ENCODE assay signal across 2 cellular contexts in the genomic region with DNA sequence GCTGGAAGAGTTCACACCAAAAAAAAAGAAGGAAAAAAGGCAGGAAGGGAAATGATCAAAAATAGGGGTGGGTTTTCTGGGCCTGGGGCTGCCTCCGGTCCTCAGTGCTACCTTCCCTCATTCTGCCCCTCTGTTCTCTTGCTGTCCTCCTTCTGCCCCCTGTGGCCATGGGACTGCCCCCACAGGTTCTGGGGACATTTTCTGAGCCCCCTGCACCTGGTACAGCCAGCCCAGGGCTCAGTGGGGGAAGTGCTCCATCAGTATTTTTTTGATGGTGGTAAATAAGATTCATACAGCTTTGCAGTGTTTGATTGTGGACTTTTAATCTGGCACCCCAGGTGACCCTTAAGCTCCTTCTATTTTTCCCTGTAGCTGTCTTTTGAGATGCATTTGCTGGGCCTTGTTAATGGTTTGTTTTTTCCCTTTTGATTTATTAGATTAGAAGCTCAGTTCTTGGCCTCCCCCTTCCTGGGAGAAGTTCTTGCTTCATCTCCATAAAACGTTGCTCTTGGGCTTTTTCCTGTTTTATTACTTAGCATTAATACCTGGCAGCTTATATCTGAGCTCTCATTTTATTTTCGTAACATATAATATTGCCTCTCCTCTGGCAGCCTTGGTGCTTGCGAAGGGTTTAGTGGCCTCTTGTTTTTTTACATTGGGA.
TF ChIP-seq lines count a peak whose summit lies in the region.

No MANE protein-coding gene starts in this region.

TF ChIP-seq in HEK293, 187 proteins besides CTCF, POLR2A, EP300 and RAD21 (continues in another document):
- TF ChIP-seq ZNF555 (tag by site-specific recombination; conservative IDR thresholded peaks at IDR 0.05): no peak
- peak; percentile 66 for TF ChIP-seq FEZF1 (tag by site-specific recombination; IDR thresholded peaks at IDR 0.05)
- 0 out of 2 replicates have a peak, but pooled peaks have one; percentile 35 for TF ChIP-seq ZIC2 (tag by site-specific recombination; IDR thresholded peaks at IDR 0.05)
- TF ChIP-seq, protein P1, sequence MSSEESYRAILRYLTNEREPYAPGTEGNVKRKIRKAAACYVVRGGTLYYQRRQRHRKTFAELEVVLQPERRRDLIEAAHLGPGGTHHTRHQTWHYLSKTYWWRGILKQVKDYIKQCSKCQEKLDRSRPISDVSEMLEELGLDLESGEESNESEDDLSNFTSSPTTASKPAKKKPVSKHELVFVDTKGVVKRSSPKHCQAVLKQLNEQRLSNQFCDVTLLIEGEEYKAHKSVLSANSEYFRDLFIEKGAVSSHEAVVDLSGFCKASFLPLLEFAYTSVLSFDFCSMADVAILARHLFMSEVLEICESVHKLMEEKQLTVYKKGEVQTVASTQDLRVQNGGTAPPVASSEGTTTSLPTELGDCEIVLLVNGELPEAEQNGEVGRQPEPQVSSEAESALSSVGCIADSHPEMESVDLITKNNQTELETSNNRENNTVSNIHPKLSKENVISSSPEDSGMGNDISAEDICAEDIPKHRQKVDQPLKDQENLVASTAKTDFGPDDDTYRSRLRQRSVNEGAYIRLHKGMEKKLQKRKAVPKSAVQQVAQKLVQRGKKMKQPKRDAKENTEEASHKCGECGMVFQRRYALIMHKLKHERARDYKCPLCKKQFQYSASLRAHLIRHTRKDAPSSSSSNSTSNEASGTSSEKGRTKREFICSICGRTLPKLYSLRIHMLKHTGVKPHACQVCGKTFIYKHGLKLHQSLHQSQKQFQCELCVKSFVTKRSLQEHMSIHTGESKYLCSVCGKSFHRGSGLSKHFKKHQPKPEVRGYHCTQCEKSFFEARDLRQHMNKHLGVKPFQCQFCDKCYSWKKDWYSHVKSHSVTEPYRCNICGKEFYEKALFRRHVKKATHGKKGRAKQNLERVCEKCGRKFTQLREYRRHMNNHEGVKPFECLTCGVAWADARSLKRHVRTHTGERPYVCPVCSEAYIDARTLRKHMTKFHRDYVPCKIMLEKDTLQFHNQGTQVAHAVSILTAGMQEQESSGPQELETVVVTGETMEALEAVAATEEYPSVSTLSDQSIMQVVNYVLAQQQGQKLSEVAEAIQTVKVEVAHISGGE (tag by site-specific recombination; conservative IDR thresholded peaks at IDR 0.05; ENCODE audit: low read depth): no peak
- no peak for TF ChIP-seq ZNF529 (tag by site-specific recombination; IDR thresholded peaks at IDR 0.05; ENCODE audit: insufficient replicate concordance)
- TF ChIP-seq, protein P2, sequence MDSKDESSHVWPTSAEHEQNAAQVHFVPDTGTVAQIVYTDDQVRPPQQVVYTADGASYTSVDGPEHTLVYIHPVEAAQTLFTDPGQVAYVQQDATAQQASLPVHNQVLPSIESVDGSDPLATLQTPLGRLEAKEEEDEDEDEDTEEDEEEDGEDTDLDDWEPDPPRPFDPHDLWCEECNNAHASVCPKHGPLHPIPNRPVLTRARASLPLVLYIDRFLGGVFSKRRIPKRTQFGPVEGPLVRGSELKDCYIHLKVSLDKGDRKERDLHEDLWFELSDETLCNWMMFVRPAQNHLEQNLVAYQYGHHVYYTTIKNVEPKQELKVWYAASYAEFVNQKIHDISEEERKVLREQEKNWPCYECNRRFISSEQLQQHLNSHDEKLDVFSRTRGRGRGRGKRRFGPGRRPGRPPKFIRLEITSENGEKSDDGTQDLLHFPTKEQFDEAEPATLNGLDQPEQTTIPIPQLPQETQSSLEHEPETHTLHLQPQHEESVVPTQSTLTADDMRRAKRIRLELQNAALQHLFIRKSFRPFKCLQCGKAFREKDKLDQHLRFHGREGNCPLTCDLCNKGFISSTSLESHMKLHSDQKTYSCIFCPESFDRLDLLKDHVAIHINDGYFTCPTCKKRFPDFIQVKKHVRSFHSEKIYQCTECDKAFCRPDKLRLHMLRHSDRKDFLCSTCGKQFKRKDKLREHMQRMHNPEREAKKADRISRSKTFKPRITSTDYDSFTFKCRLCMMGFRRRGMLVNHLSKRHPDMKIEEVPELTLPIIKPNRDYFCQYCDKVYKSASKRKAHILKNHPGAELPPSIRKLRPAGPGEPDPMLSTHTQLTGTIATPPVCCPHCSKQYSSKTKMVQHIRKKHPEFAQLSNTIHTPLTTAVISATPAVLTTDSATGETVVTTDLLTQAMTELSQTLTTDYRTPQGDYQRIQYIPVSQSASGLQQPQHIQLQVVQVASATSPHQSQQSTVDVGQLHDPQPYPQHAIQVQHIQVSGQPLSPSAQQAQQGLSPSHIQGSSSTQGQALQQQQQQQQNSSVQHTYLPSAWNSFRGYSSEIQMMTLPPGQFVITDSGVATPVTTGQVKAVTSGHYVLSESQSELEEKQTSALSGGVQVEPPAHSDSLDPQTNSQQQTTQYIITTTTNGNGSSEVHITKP (tag by site-specific recombination; IDR thresholded peaks at IDR 0.05): peak; percentile 92
- TF ChIP-seq BCL11A (tag by site-specific recombination; IDR thresholded peaks at IDR 0.05; ENCODE audit: low read depth): no peak
- TF ChIP-seq OSR2 (tag by site-specific recombination; IDR thresholded peaks at IDR 0.05): peak; percentile 47; the same call in 1 of the 2 replicates
- TF ChIP-seq ZNF610 (tag by site-specific recombination; IDR thresholded peaks at IDR 0.05; ENCODE audit: borderline replicate concordance): 0 out of 2 replicates have a peak, but pooled peaks have one; percentile 18
- no peak for TF ChIP-seq ZNF132 (tag by site-specific recombination; IDR thresholded peaks at IDR 0.05; ENCODE audit: borderline replicate concordance)
- TF ChIP-seq, protein P3, sequence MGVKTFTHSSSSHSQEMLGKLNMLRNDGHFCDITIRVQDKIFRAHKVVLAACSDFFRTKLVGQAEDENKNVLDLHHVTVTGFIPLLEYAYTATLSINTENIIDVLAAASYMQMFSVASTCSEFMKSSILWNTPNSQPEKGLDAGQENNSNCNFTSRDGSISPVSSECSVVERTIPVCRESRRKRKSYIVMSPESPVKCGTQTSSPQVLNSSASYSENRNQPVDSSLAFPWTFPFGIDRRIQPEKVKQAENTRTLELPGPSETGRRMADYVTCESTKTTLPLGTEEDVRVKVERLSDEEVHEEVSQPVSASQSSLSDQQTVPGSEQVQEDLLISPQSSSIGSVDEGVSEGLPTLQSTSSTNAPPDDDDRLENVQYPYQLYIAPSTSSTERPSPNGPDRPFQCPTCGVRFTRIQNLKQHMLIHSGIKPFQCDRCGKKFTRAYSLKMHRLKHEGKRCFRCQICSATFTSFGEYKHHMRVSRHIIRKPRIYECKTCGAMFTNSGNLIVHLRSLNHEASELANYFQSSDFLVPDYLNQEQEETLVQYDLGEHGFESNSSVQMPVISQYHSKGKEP (tag by site-specific recombination; IDR thresholded peaks at IDR 0.05): 0 out of 2 replicates have a peak, but pooled peaks have one; percentile 35

TF ChIP-seq in K562, 482 proteins besides CTCF, POLR2A, EP300 and RAD21:
- no peak for TF ChIP-seq BDP1 (IDR thresholded peaks at IDR 0.05; ENCODE audit: insufficient read depth, insufficient read length)
- TF ChIP-seq, protein P2 (IDR thresholded peaks at IDR 0.05; ENCODE audit: partially characterized antibody): peak; percentile 29
TF ChIP-seq in K562: peak in this region for 1.
